In the genomic region with DNA sequence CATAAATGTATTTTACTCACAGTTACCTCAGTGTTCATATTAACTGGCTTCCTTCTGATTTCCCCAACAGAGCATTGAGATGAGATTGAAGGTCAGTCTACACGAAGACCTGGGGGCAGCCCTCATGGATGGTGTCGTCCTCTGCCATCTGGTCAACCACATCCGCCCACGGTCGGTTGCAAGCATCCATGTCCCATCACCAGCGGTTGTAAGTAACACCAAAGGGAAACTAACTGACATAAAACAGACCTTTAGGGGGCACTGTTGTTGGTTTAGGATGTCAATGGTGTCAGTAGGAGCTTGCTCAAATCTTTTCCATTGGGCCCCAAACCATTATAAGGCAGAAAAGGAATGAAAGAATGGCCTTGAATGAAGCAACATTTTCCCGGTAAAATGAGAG, we compare ENCODE assay signal across 9 cellular contexts.
A peak's percentile ranks its signal among the peaks of the same experiment; 100 is the strongest.
DNase-seq lines count a peak whose midpoint lies in the region; ATAC-seq and TF ChIP-seq lines count a peak whose summit lies in the region.
"Had no signal": no experiment of that assay in that cellular context is flagged by ENCODE, and none has a peak within 500 bp of the region (broad histone marks: within the 10 kb centered on the region; RNA-seq: fewer than 3 reads in every experiment).

No MANE protein-coding gene starts in this region.

- peaks cover 51% of the 10 kb centered on the region for H3K36me3 Mint-ChIP-seq in activated naive CD4-positive, alpha-beta T cell treated with anti-CD3 and anti-CD28 coated beads, Interleukin-2, amount 10 ng/mL, durations not matched to agents 7 days and 5 days
- peaks cover 43 to 68% of the 10 kb centered on the region in 2 donors for H3K36me3 Mint-ChIP-seq in stimulated activated naive B cell treated with anti-CD40 and anti-IgM and Interleukin-4, amounts not matched to agents 10 μg/mL and 1 μg/mL and 100 μg/mL, for 72 hours

- CTCF ChIA-PET in activated naive CD4-positive, alpha-beta T cell treated with anti-CD3 and anti-CD28 coated beads, Interleukin-2, amount 10 ng/mL, durations not matched to agents 7 days and 5 days (lab: Charles Lee) = interaction anchor here (0.6 to 1.3 kb wide), 6 partner anchors 9 to 235 kb away, joined by 3 to 5 read pairs (median 3); no protein-coding TSS in a partner anchor

- H3K36me3 ChIP-seq in transverse colon = peaks cover 0 to 52% (median 15%) of the 10 kb centered on the region in 4 donors

- ATAC-seq in stimulated activated naive B cell treated with anti-CD40 and anti-IgM and Interleukin-4, amounts not matched to agents 10 μg/mL and 1 μg/mL and 100 μg/mL, for 72 hours (replicated peaks) = peak; percentile 43 to 51
- no peak for ATAC-seq in GM21515 (IDR thresholded peaks at IDR 0.05; ENCODE audit: unreplicated experiment)

- H3K4me1 ChIP-seq in transverse colon = no peaks in the 10 kb centered on the region

- no peak for TF ChIP-seq POLR2A in transverse colon (IDR thresholded peaks at IDR 0.05)

- intact Hi-C loops in transverse colon (cut with DNase I; ENCODE audit: low total_unique reads) = no loop called here

- in situ Hi-C loops in transverse colon (cut with MboI; ENCODE audit: low pct_ligation_motif_present in 1 of 4, low pct_unique_long_range_greater_than_20kb in 1 of 4, low sequenced_read_pairs in 3 of 4) = loop anchor here in 3 of 4 donors (10.0 kb wide), 3 partner anchors 174 to 234 kb away; a partner anchor contains a TSS

- H3K4me1 Mint-ChIP-seq in activated naive CD4-positive, alpha-beta T cell treated with anti-CD3 and anti-CD28 coated beads, Interleukin-2, amount 10 ng/mL, durations not matched to agents 7 days and 5 days = peaks cover 4% of the 10 kb centered on the region
- peaks cover 0 to 2% of the 10 kb centered on the region in 2 donors for H3K4me1 Mint-ChIP-seq in stimulated activated naive B cell treated with anti-CD40 and anti-IgM and Interleukin-4, amounts not matched to agents 10 μg/mL and 1 μg/mL and 100 μg/mL, for 72 hours

- TF ChIP-seq CTCF in cardiac fibroblast (IDR thresholded peaks at IDR 0.05; ENCODE audit: low read depth, low read length) = peak; percentile 29
- peak in 1 of 5 experiments; percentile 26 for TF ChIP-seq CTCF in transverse colon (IDR thresholded peaks at IDR 0.05)

- WGBS in transverse colon (ENCODE audit: low coverage in 1 of 2), 2 donors = 86 to 94% methylated on average over 2 to 7 of the region's 7 CpGs

- no peaks in the 10 kb centered on the region for H3K9me3 ChIP-seq in transverse colon

- H3K27ac ChIP-seq in transverse colon = no peak overlapping the region

- DNase-seq in activated naive CD4-positive, alpha-beta T cell treated with Interleukin-2 at 50 U/mL for 16 hours = peak; percentile 13
- DNase-seq in activated naive CD4-positive, alpha-beta T cell treated with anti-CD3 and anti-CD28 coated beads, Interleukin-2, amount 10 ng/mL, durations not matched to agents 7 days and 5 days = no peak
- peak; percentile 7 for DNase-seq in LoVo (ENCODE audit: low spot score)
- DNase-seq in cardiac fibroblast (ENCODE audit: low read depth in 2 of 2) = peak in 1 of 2 donors; percentile 42
- DNase-seq in stimulated activated naive B cell treated with anti-CD40 and anti-IgM and Interleukin-4, amounts not matched to agents 10 μg/mL and 1 μg/mL and 100 μg/mL, for 72 hours = no peak
- no peak for DNase-seq in transverse colon
- no peak for DNase-seq in hippocampal formation (lab: John Stamatoyannopoulos, UW)
- DNase-seq: NCI-H2107 had no signal

- H3K4me3 Mint-ChIP-seq in activated naive CD4-positive, alpha-beta T cell treated with anti-CD3 and anti-CD28 coated beads, Interleukin-2, amount 10 ng/mL, durations not matched to agents 7 days and 5 days = no peak overlapping the region
- no peak overlapping the region for H3K4me3 Mint-ChIP-seq in stimulated activated naive B cell treated with anti-CD40 and anti-IgM and Interleukin-4, amounts not matched to agents 10 μg/mL and 1 μg/mL and 100 μg/mL, for 72 hours

- TF ChIP-seq EP300 in transverse colon (IDR thresholded peaks at IDR 0.05; ENCODE audit: low read depth) = no peak

- H3K27me3 Mint-ChIP-seq in activated naive CD4-positive, alpha-beta T cell treated with anti-CD3 and anti-CD28 coated beads, Interleukin-2, amount 10 ng/mL, durations not matched to agents 7 days and 5 days = no peaks in the 10 kb centered on the region
- H3K27me3 Mint-ChIP-seq in stimulated activated naive B cell treated with anti-CD40 and anti-IgM and Interleukin-4, amounts not matched to agents 10 μg/mL and 1 μg/mL and 100 μg/mL, for 72 hours = no peaks in the 10 kb centered on the region

- no peaks in the 10 kb centered on the region for H3K9me3 Mint-ChIP-seq in activated naive CD4-positive, alpha-beta T cell treated with anti-CD3 and anti-CD28 coated beads, Interleukin-2, amount 10 ng/mL, durations not matched to agents 7 days and 5 days
- no peaks in the 10 kb centered on the region for H3K9me3 Mint-ChIP-seq in stimulated activated naive B cell treated with anti-CD40 and anti-IgM and Interleukin-4, amounts not matched to agents 10 μg/mL and 1 μg/mL and 100 μg/mL, for 72 hours

- no peak overlapping the region for H3K27ac Mint-ChIP-seq in activated naive CD4-positive, alpha-beta T cell treated with anti-CD3 and anti-CD28 coated beads, Interleukin-2, amount 10 ng/mL, durations not matched to agents 7 days and 5 days
- H3K27ac Mint-ChIP-seq in stimulated activated naive B cell treated with anti-CD40 and anti-IgM and Interleukin-4, amounts not matched to agents 10 μg/mL and 1 μg/mL and 100 μg/mL, for 72 hours = no peak overlapping the region

- H3K27me3 ChIP-seq in transverse colon = no peaks in the 10 kb centered on the region

- H3K4me3 ChIP-seq in cardiac fibroblast (replicated peaks in 1 of 2; ENCODE audit: low read depth in 2 of 2, low read length in 2 of 2) (no peak overlapping the region), transverse colon (no peak overlapping the region)

Comparison
In these comparisons a context has a peak if more than half of its experiments do, and no peak if none do; other contexts are left out.
1. DNase-seq: peak in activated naive CD4-positive, alpha-beta T cell treated with Interleukin-2 at 50 U/mL for 16 hours (single experiment) and LoVo (single experiment); none in activated naive CD4-positive, alpha-beta T cell treated with anti-CD3 and anti-CD28 coated beads, Interleukin-2, amount 10 ng/mL, durations not matched to agents 7 days and 5 days (single experiment), stimulated activated naive B cell treated with anti-CD40 and anti-IgM and Interleukin-4, amounts not matched to agents 10 μg/mL and 1 μg/mL and 100 μg/mL, for 72 hours (single experiment), transverse colon (single experiment) and hippocampal formation (0 of 2).